In the genomic region with DNA sequence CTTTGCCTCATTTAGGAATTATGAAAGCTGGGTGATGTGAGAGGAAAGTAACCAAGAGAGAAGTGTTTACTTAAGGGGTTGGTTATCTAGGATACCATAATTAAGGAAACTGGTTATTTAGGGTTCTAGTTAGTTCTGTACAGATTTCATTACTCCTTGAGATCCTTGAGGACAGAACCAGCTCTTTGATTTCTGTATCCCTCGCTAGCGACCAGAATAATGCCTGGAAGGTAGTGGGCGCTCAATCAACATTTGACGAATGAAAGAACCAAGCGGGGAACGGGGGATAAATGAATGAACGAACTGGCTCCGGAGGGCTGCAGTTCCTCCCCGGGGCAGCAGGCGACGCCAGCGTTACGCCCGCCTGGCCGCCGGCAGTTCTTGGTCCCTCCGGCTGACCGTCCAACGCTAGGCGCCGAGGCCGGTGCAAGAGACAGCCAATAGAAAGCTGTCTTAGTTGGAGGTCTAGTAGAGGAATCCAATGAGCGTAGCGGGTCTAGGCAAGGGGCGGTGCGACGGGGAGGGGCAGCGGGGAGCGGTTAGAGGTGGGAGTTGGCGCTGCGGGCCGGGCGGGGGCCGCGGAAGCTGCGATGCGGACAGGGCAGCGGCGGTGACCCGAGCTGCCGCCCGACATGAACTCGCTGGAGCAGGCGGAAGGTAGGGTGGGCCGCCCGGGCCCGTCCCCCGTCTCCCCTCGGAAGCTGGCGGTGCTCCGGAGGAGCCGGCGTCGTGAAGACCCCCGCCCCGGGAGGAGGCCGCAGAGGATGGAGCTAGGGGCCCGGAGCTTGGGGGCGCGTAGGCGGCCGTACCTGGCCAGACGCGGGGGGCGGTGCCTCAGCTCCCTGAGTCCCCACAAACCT, we compare ENCODE assay signal across 7 cellular contexts. TPM values are rescaled to one million over a fixed set of nuclear protein-coding genes. Genes with fewer than 3 reads are reported as not detected.
A peak's percentile ranks its signal among the peaks of the same experiment; 100 is the strongest.
DNase-seq lines count a peak whose midpoint lies in the region; ATAC-seq, FAIRE-seq and TF ChIP-seq lines count a peak whose summit lies in the region.

A gene with protein sequence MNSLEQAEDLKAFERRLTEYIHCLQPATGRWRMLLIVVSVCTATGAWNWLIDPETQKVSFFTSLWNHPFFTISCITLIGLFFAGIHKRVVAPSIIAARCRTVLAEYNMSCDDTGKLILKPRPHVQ (plus strand): TSS at position 542 of the 860 bp plus-strand sequence. CDS start 91 bp downstream, at position 633.

- peak; percentile 100 for TF ChIP-seq CTCF in astrocyte of the cerebellum (IDR thresholded peaks at IDR 0.05; ENCODE audit: low read depth, low read length, missing control alignments)

- FAIRE-seq in GM18507 (lab: Jason Lieb, UNC): peak; percentile 97

- in situ Hi-C loops in astrocyte of the cerebellum (cut with HindIII; ENCODE audit: low sequenced_read_pairs): no loop called here

- DNase-seq in GM18507 (ENCODE audit: extremely low spot score, insufficient read length, low read depth) (peak; percentile 96), NCI-H2029 (lab: John Stamatoyannopoulos, UW) (peak; percentile 79), T-helper 22 cell (ENCODE audit: low read depth) (peak; percentile 85), astrocyte of the cerebellum (ENCODE audit: low read depth) (peak; percentile 93), hepatic stellate cell (ENCODE audit: low spot score) (peak; percentile 99), renal cortical epithelial cell (ENCODE audit: low read depth) (peak; percentile 90)

- peak within 1 kb of the TSS; percentile 94 for H3K4me3 ChIP-seq in astrocyte of the cerebellum (ENCODE audit: low read depth, low read length)

- ATAC-seq in HG02981 (IDR thresholded peaks at IDR 0.05; ENCODE audit: unreplicated experiment): peak; percentile 99

RNA-seq across cellular contexts. Expression of the gene that starts here (rescaled TPM):
- 29.4 and 46.4 TPM in 2 replicates for total RNA-seq in renal cortical epithelial cell

Comparison
In these comparisons a context has a peak if more than half of its experiments do, and no peak if none do; other contexts are left out.
1. Peak in every context shown above with its lines: DNase-seq, ATAC-seq and H3K4me3 ChIP-seq.